Comparison of ENCODE assay signal across 8 cellular contexts in genomic region chr6:31815025-31815838, GRCh38. TPM values are rescaled to one million over a fixed set of nuclear protein-coding genes. Genes with fewer than 3 reads are reported as not detected.
DNase-seq lines count a peak whose midpoint lies in the region; ATAC-seq and TF ChIP-seq lines count a peak whose summit lies in the region.

TSS of gene HSPA1A (plus strand) at chr6:31815543. CDS start at chr6:31815757, 214 bp downstream.
TSS of gene HSPA1L (minus strand) at chr6:31815283. CDS start at chr6:31811972, 3,311 bp downstream.

- H3K4me1 Mint-ChIP-seq in mesothelial cell of epicardium: peaks cover 33% of the 10 kb centered on the region

- peaks cover 4% of the 10 kb centered on the region for H3K9me3 Mint-ChIP-seq in mesothelial cell of epicardium

- H3K27ac Mint-ChIP-seq in mesothelial cell of epicardium: peak within 1 kb of the TSS; percentile 100

- H3K27me3 Mint-ChIP-seq in mesothelial cell of epicardium (ENCODE audit: low read depth): no peaks in the 10 kb centered on the region

- peak within 1 kb of the TSS; percentile 75 to 84 for H3K4me3 ChIP-seq in esophagus (ENCODE audit: low read depth in 1 of 2, low read length in 2 of 2)

- H3K27ac ChIP-seq in esophagus (ENCODE audit: low read depth in 2 of 2, low read length in 1 of 2): peak within 1 kb of the TSS; percentile 99 to 100

- H3K27me3 ChIP-seq in esophagus (ENCODE audit: control insufficient read depth in 1 of 2, insufficient read depth in 2 of 2, low read length in 2 of 2): no peaks in the 10 kb centered on the region

- H3K4me3 Mint-ChIP-seq in mesothelial cell of epicardium: peak within 1 kb of the TSS; percentile 82

- H3K4me1 ChIP-seq in esophagus (ENCODE audit: control insufficient read depth in 2 of 2, insufficient read depth in 2 of 2, low read length in 1 of 2): peaks cover 0 to 3% of the 10 kb centered on the region in 2 donors

- TF ChIP-seq CTCF in mesothelial cell of epicardium (IDR thresholded peaks at IDR 0.05; ENCODE audit: unreplicated experiment): no peak

- WGBS in esophagus, 2 donors: 0 to 1% methylated on average over 55 to 56 of the region's 56 CpGs

- peak; percentile 92 for DNase-seq in DMS79 treated with DMSO at 0.1 percent for 48 hours (lab: John Stamatoyannopoulos, UW)
- DNase-seq in NOMO-1 treated with DMSO at 0.1 percent for 48 hours (lab: John Stamatoyannopoulos, UW; ENCODE audit: unreplicated experiment): peak; percentile 65
- DNase-seq in activated T-helper 1 cell treated with Interleukin-2 at 50 U/mL for 16 hours (ENCODE audit: low read depth): peak; percentile 45
- DNase-seq in mesothelial cell of epicardium (ENCODE audit: low spot score in 2 of 2, unreplicated experiment in 2 of 2): peak; percentile 82 to 89
- DNase-seq in stimulated activated CD8-positive, alpha-beta memory T cell treated with anti-CD3 and anti-CD28 coated beads, Interleukin-4, amount 100 ng/mL, for 48 hours: peak; percentile 81

- ATAC-seq in HG03280 (IDR thresholded peaks at IDR 0.05; ENCODE audit: unreplicated experiment) (peak; percentile 27), HG02981 (IDR thresholded peaks at IDR 0.05; ENCODE audit: unreplicated experiment) (no peak)

- H3K36me3 Mint-ChIP-seq in mesothelial cell of epicardium: peaks cover 10% of the 10 kb centered on the region

- no peaks in the 10 kb centered on the region for H3K36me3 ChIP-seq in esophagus (ENCODE audit: control insufficient read depth in 2 of 2, insufficient read depth in 2 of 2, low read length in 1 of 2)

- no peaks in the 10 kb centered on the region for H3K9me3 ChIP-seq in esophagus (ENCODE audit: control insufficient read depth in 2 of 2, insufficient read depth in 1 of 2, low read depth in 1 of 2, low read length in 1 of 2)

RNA-seq across cellular contexts. Expression of gene HSPA1A, which starts in this region (rescaled TPM):
- 100 to 1,000 TPM; 105 to 125 TPM for polyA plus RNA-seq in esophagus
- 61.3 to 70.1 TPM (median 61.7 TPM) in 3 replicates for total RNA-seq in mesothelial cell of epicardium

RNA-seq across cellular contexts. Expression of gene HSPA1L, which starts in this region (rescaled TPM):
- under 1 TPM; 0.39 to 0.42 TPM for polyA plus RNA-seq in esophagus
- total RNA-seq in mesothelial cell of epicardium: 1.7 to 2.2 TPM (median 2.1 TPM) in 3 replicates
